ENCODE assay signal across 10 cellular contexts in genomic region chr17:21208352-21208751, GRCh38.
"Had no signal": no experiment of that assay in that cellular context is flagged by ENCODE, and none has a peak within 500 bp of the region (broad histone marks: within the 10 kb centered on the region; RNA-seq: fewer than 3 reads in every experiment).

No MANE protein-coding gene starts in this region.

- H3K27me3 ChIP-seq: adrenal gland, esophagus muscularis mucosa, upper lobe of left lung had no signal

- H3K27ac ChIP-seq: adrenal gland, esophagus muscularis mucosa had no signal

- H3K9me3 ChIP-seq: adrenal gland, esophagus muscularis mucosa, upper lobe of left lung had no signal

- DNase-seq: activated CD4-positive, alpha-beta T cell treated with anti-CD3 and anti-CD28 coated beads, Interleukin-2, amount 50 U/mL, for 48 hours; activated naive CD4-positive, alpha-beta T cell treated with anti-CD3 and anti-CD28 coated beads, Interleukin-2, amount 50 U/mL, for 16 hours; activated T-cell treated with anti-CD3 and anti-CD28 coated beads, Interleukin-2, amount 50 U/mL, for 24 hours; adrenal gland; caudate nucleus; hippocampal formation; substantia nigra; upper lobe of left lung had no signal

- H3K4me3 ChIP-seq: adrenal gland, esophagus muscularis mucosa, upper lobe of left lung had no signal

- ATAC-seq: stimulated activated effector memory CD8-positive, alpha-beta T cell treated with anti-CD3 and anti-CD28 coated beads, Interleukin-12 subunit alpha, Interleukin-12 subunit beta, amount 100 ng/mL, for 72 hours had no signal
